Comparison of ENCODE assay signal across 8 cellular contexts in genomic region chr3:47163023-47163989, GRCh38. TPM values are rescaled to one million over a fixed set of nuclear protein-coding genes. Genes with fewer than 3 reads are reported as not detected.
A peak's percentile ranks its signal among the peaks of the same experiment; 100 is the strongest.
DNase-seq lines count a peak whose midpoint lies in the region; ATAC-seq and TF ChIP-seq lines count a peak whose summit lies in the region.

No MANE protein-coding gene starts in this region.

- H3K4me3 ChIP-seq in esophagus squamous epithelium = peak overlapping the region; percentile 78 to 97 (median 95)

- no peaks in the 10 kb centered on the region for H3K27me3 ChIP-seq in esophagus squamous epithelium

- H3K9me3 ChIP-seq in esophagus squamous epithelium = no peaks in the 10 kb centered on the region

- peaks cover 0 to 8% of the 10 kb centered on the region in 2 donors for H3K36me3 Mint-ChIP-seq in naive B cell

- H3K27ac Mint-ChIP-seq in naive B cell = peak overlapping the region; percentile 94 to 99 (median 98)

- WGBS in esophagus squamous epithelium, 2 donors = 0 to 2% methylated on average over 8 to 10 of the region's 109 CpGs

- peaks cover 43 to 58% (median 54%) of the 10 kb centered on the region in 3 donors for H3K4me1 Mint-ChIP-seq in naive B cell

- H3K9me3 Mint-ChIP-seq in naive B cell = no peaks in the 10 kb centered on the region

- no peaks in the 10 kb centered on the region for H3K27me3 Mint-ChIP-seq in naive B cell

- no peaks in the 10 kb centered on the region for H3K36me3 ChIP-seq in esophagus squamous epithelium

- peak overlapping the region; percentile 94 to 99 (median 96) for H3K27ac ChIP-seq in esophagus squamous epithelium

- TF ChIP-seq POLR2A in esophagus squamous epithelium (IDR thresholded peaks at IDR 0.05) = no peak

- H3K4me3 Mint-ChIP-seq in naive B cell = peak overlapping the region; percentile 89 to 99 (median 96)

- DNase-seq in NCI-H2227 (lab: John Stamatoyannopoulos, UW; ENCODE audit: unreplicated experiment) = peak; percentile 72
- DNase-seq in NCI-H2227 treated with DMSO at 0.1 percent for 48 hours (lab: John Stamatoyannopoulos, UW) = no peak
- DNase-seq in NOMO-1 treated with DMSO at 0.1 percent for 48 hours (lab: John Stamatoyannopoulos, UW; ENCODE audit: unreplicated experiment) = peak; percentile 21
- peak; percentile 76 to 78 for DNase-seq in activated T-cell treated with anti-CD3 and anti-CD28 coated beads, Interleukin-2, amount 50 U/mL, for 48 hours
- DNase-seq in esophagus squamous epithelium (lab: John Stamatoyannopoulos, UW) = no peak
- peak; percentile 64 for DNase-seq in naive B cell
- DNase-seq in stimulated activated CD8-positive, alpha-beta memory T cell treated with anti-CD3 and anti-CD28 coated beads, Interleukin-7, amount 100 ng/mL, for 48 hours (ENCODE audit: extremely low read depth in 1 of 2, low read depth in 1 of 2) = peak; percentile 24 to 25

- ATAC-seq in HG02938 (IDR thresholded peaks at IDR 0.05; ENCODE audit: unreplicated experiment) (peak; percentile 18), naive B cell (ENCODE audit: low read depth in 2 of 2) (peak; percentile 24 to 30)

- intact Hi-C loops in esophagus squamous epithelium (cut with DNase I) = no loop called here

- no peak for TF ChIP-seq CTCF in esophagus squamous epithelium (IDR thresholded peaks at IDR 0.05)

- H3K4me1 ChIP-seq in esophagus squamous epithelium = peaks cover 18 to 63% (median 48%) of the 10 kb centered on the region in 3 donors

RNA-seq across cellular contexts. Expression of gene SETD2, which starts 0.6 kb away (rescaled TPM):
- 10 to 100 TPM; 24.3 to 59.5 (median 30.1) TPM for total RNA-seq in esophagus squamous epithelium
- polyA plus RNA-seq in naive B cell (ENCODE audit: low read depth in 6 of 6) = 10 to 100 TPM in 5 of 6 donors, 1 to 10 TPM in 1; 7.0 to 41.3 (median 19.6) TPM

Comparison
In these comparisons a context has a peak if more than half of its experiments do, and no peak if none do; other contexts are left out.
1. DNase-seq: peak in NCI-H2227 (single experiment), NOMO-1 treated with DMSO at 0.1 percent for 48 hours (single experiment), activated T-cell treated with anti-CD3 and anti-CD28 coated beads, Interleukin-2, amount 50 U/mL, for 48 hours (2 of 2), naive B cell (single experiment) and stimulated activated CD8-positive, alpha-beta memory T cell treated with anti-CD3 and anti-CD28 coated beads, Interleukin-7, amount 100 ng/mL, for 48 hours (2 of 2); none in NCI-H2227 treated with DMSO at 0.1 percent for 48 hours (single experiment) and esophagus squamous epithelium (single experiment).